ENCODE assay signal across 8 cellular contexts in genomic region chr13:36418022-36418805, GRCh38. TPM values are rescaled to one million over a fixed set of nuclear protein-coding genes. Genes with fewer than 3 reads are reported as not detected.
DNase-seq lines count a peak whose midpoint lies in the region; ATAC-seq, FAIRE-seq and TF ChIP-seq lines count a peak whose summit lies in the region.

No MANE protein-coding gene starts in this region.

- peak overlapping the region; percentile 53 for H3K27ac Mint-ChIP-seq in T-helper 2 cell treated with Interferon-gamma antibody and Interleukin-4, amounts not matched to agents 5 μg/mL and 100 μg/mL, for 36 hours

- H3K9me3 ChIP-seq in kidney (ENCODE audit: control insufficient read depth in 1 of 2, low read length in 2 of 2), result no peaks in the 10 kb centered on the region

- peaks cover 16% of the 10 kb centered on the region for H3K4me1 Mint-ChIP-seq in activated T-cell treated with anti-CD3 and anti-CD28 coated beads, Interleukin-2, amount 50 U/mL, for 4 hours (ENCODE audit: low read depth)
- peaks cover 66% of the 10 kb centered on the region for H3K4me1 Mint-ChIP-seq in T-helper 2 cell treated with Interferon-gamma antibody and Interleukin-4, amounts not matched to agents 5 μg/mL and 100 μg/mL, for 36 hours (ENCODE audit: low read depth)

- no peak overlapping the region for H3K4me3 Mint-ChIP-seq in activated T-cell treated with anti-CD3 and anti-CD28 coated beads, Interleukin-2, amount 50 U/mL, for 4 hours
- peak overlapping the region; percentile 23 for H3K4me3 Mint-ChIP-seq in T-helper 2 cell treated with Interferon-gamma antibody and Interleukin-4, amounts not matched to agents 5 μg/mL and 100 μg/mL, for 36 hours

- no peaks in the 10 kb centered on the region for H3K36me3 ChIP-seq in kidney (ENCODE audit: control insufficient read depth in 1 of 2, insufficient read depth in 2 of 2, low read length in 2 of 2)

- peaks cover 0 to 2% of the 10 kb centered on the region in 2 donors for H3K4me1 ChIP-seq in kidney (ENCODE audit: control insufficient read depth in 1 of 2, insufficient read depth in 1 of 2, low read depth in 1 of 2, low read length in 2 of 2)

- peaks cover 37% of the 10 kb centered on the region for H3K27me3 Mint-ChIP-seq in activated T-cell treated with anti-CD3 and anti-CD28 coated beads, Interleukin-2, amount 50 U/mL, for 4 hours (ENCODE audit: low read depth)
- peaks cover under 1% of the 10 kb centered on the region for H3K27me3 Mint-ChIP-seq in T-helper 2 cell treated with Interferon-gamma antibody and Interleukin-4, amounts not matched to agents 5 μg/mL and 100 μg/mL, for 36 hours (ENCODE audit: low read depth)

- H3K4me3 ChIP-seq in kidney (ENCODE audit: low read length in 2 of 2), result peak overlapping the region; percentile 41 to 49

- DNase-seq in activated T-cell treated with anti-CD3 and anti-CD28 coated beads, Interleukin-2, amount 50 U/mL, for 4 hours, result no peak
- DNase-seq in activated T-cell treated with anti-CD3 and anti-CD28 coated beads for 4 hours, result no peak
- DNase-seq in T-helper 2 cell treated with Interferon-gamma antibody and Interleukin-4, amounts not matched to agents 5 μg/mL and 100 μg/mL, for 36 hours (ENCODE audit: low spot score), result peak; percentile 62
- no peak for DNase-seq in kidney
- no peak for DNase-seq in germinal center (ENCODE audit: low spot score)
- DNase-seq in activated CD4-positive, CD25-positive, alpha-beta regulatory T cell (lab: John Stamatoyannopoulos, UW), result no peak
- no peak for DNase-seq in anterior cingulate cortex (lab: John Stamatoyannopoulos, UW)

- H3K27ac ChIP-seq in kidney (ENCODE audit: low read depth in 2 of 2, low read length in 2 of 2), result no peak overlapping the region

- no peak for TF ChIP-seq CTCF in kidney (IDR thresholded peaks at IDR 0.05; ENCODE audit: borderline replicate concordance, extremely low read depth, insufficient read depth)

- H3K9me3 Mint-ChIP-seq in activated T-cell treated with anti-CD3 and anti-CD28 coated beads, Interleukin-2, amount 50 U/mL, for 4 hours, result no peaks in the 10 kb centered on the region
- peaks cover 11% of the 10 kb centered on the region for H3K9me3 Mint-ChIP-seq in T-helper 2 cell treated with Interferon-gamma antibody and Interleukin-4, amounts not matched to agents 5 μg/mL and 100 μg/mL, for 36 hours

- ATAC-seq in activated T-cell treated with anti-CD3 and anti-CD28 coated beads, Interleukin-2, amount 50 U/mL, for 4 hours, result peak; percentile 59 to 73
- ATAC-seq in HG03342 (IDR thresholded peaks at IDR 0.05; ENCODE audit: unreplicated experiment), result peak; percentile 82

- no peak overlapping the region for H3K9ac ChIP-seq in kidney (ENCODE audit: low read length in 2 of 2)

- H3K36me3 Mint-ChIP-seq in activated T-cell treated with anti-CD3 and anti-CD28 coated beads, Interleukin-2, amount 50 U/mL, for 4 hours (ENCODE audit: insufficient read depth), result no peaks in the 10 kb centered on the region
- peaks cover 10% of the 10 kb centered on the region for H3K36me3 Mint-ChIP-seq in T-helper 2 cell treated with Interferon-gamma antibody and Interleukin-4, amounts not matched to agents 5 μg/mL and 100 μg/mL, for 36 hours (ENCODE audit: low read depth)

- intact Hi-C loops in kidney (cut with DNase I), result no loop called here

- no peak for FAIRE-seq in kidney (lab: Jason Lieb, UNC)

RNA-seq across cellular contexts. Expression of gene CCNA1, which starts 14.1 kb away (rescaled TPM):
- total RNA-seq in activated T-cell treated with anti-CD3 and anti-CD28 coated beads, Interleukin-2, amount 50 U/mL, for 4 hours, result not detected
- 0.98 TPM for total RNA-seq in kidney
- polyA plus RNA-seq in kidney (ENCODE audit: insufficient read depth, low read depth, low replicate concordance), result 0.54 TPM
